In genomic region chr2:241121008-241121407, GRCh38 we compare ENCODE assay signal across 16 cellular contexts. TPM values are rescaled to one million over a fixed set of nuclear protein-coding genes. Genes with fewer than 3 reads are reported as not detected.
DNase-seq lines count a peak whose midpoint lies in the region; ATAC-seq and TF ChIP-seq lines count a peak whose summit lies in the region.
"Had no signal": no experiment of that assay in that cellular context is flagged by ENCODE, and none has a peak within 500 bp of the region (broad histone marks: within the 10 kb centered on the region; RNA-seq: fewer than 3 reads in every experiment).

No MANE protein-coding gene starts in this region.

- TF ChIP-seq CTCF in natural killer cell (IDR thresholded peaks at IDR 0.05) (no peak), transverse colon (IDR thresholded peaks at IDR 0.05) (no peak)

- H3K4me1 ChIP-seq in transverse colon, result no peaks in the 10 kb centered on the region

- no peak overlapping the region for H3K27ac ChIP-seq in transverse colon
- H3K27ac ChIP-seq: GM23248 had no signal

- no peak overlapping the region for H3K4me3 Mint-ChIP-seq in activated CD4-positive, alpha-beta memory T cell treated with anti-CD3 and anti-CD28 coated beads for 36 hours
- no peak overlapping the region for H3K4me3 Mint-ChIP-seq in activated CD4-positive, alpha-beta memory T cell treated with anti-CD3 and anti-CD28 coated beads, Interleukin-2, amount 10 ng/mL, durations not matched to agents 7 days and 5 days
- H3K4me3 Mint-ChIP-seq in natural killer cell treated with Interleukin-12 subunit alpha and Interleukin-12 subunit beta and Interleukin-15 and Interleukin-18, amount 100 ng/mL, for 72 hours, result peak overlapping the region; percentile 31
- no peak overlapping the region for H3K4me3 Mint-ChIP-seq in natural killer cell
- H3K4me3 Mint-ChIP-seq in activated T-helper 17 cell treated with anti-CD3 and anti-CD28 coated beads, Interleukin-2, amount 50 U/mL, for 72 hours, result peak overlapping the region; percentile 0
- H3K4me3 Mint-ChIP-seq in stimulated activated memory B cell treated with anti-CD40 and anti-IgM and Interleukin-4, amounts not matched to agents 10 μg/mL and 1 μg/mL and 100 μg/mL, for 72 hours, result no peak overlapping the region
- H3K4me3 Mint-ChIP-seq: B cell; CD4-positive, alpha-beta T cell had no signal

- no peaks in the 10 kb centered on the region for H3K9me3 ChIP-seq in transverse colon

- no peaks in the 10 kb centered on the region for H3K27me3 ChIP-seq in transverse colon

- no peak for TF ChIP-seq EP300 in transverse colon (IDR thresholded peaks at IDR 0.05; ENCODE audit: low read depth)

- TF ChIP-seq POLR2A in transverse colon (IDR thresholded peaks at IDR 0.05), result no peak

- peak overlapping the region; percentile 15 for H3K27ac Mint-ChIP-seq in activated CD4-positive, alpha-beta memory T cell treated with anti-CD3 and anti-CD28 coated beads for 36 hours
- no peak overlapping the region for H3K27ac Mint-ChIP-seq in activated CD4-positive, alpha-beta memory T cell treated with anti-CD3 and anti-CD28 coated beads, Interleukin-2, amount 10 ng/mL, durations not matched to agents 7 days and 5 days
- peak overlapping the region; percentile 19 to 24 for H3K27ac Mint-ChIP-seq in natural killer cell treated with Interleukin-12 subunit alpha and Interleukin-12 subunit beta and Interleukin-15 and Interleukin-18, amount 100 ng/mL, for 72 hours
- H3K27ac Mint-ChIP-seq in natural killer cell, result no peak overlapping the region
- no peak overlapping the region for H3K27ac Mint-ChIP-seq in activated T-helper 17 cell treated with anti-CD3 and anti-CD28 coated beads, Interleukin-2, amount 50 U/mL, for 72 hours
- H3K27ac Mint-ChIP-seq in stimulated activated memory B cell treated with anti-CD40 and anti-IgM and Interleukin-4, amounts not matched to agents 10 μg/mL and 1 μg/mL and 100 μg/mL, for 72 hours, result peak overlapping the region; percentile 40
- H3K27ac Mint-ChIP-seq: B cell; CD4-positive, alpha-beta T cell had no signal

- no peak for DNase-seq in activated CD4-positive, alpha-beta memory T cell treated with anti-CD3 and anti-CD28 coated beads for 36 hours
- DNase-seq in activated CD4-positive, alpha-beta memory T cell treated with anti-CD3 and anti-CD28 coated beads, Interleukin-2, amount 10 ng/mL, durations not matched to agents 7 days and 5 days, result no peak
- DNase-seq in natural killer cell treated with Interleukin-12 subunit alpha and Interleukin-12 subunit beta and Interleukin-15 and Interleukin-18, amount 100 ng/mL, for 72 hours (ENCODE audit: low spot score), result no peak
- DNase-seq in natural killer cell (no peak), GF-D8 (lab: John Stamatoyannopoulos, UW) (no peak), transverse colon (no peak)
- DNase-seq: C1 segment of cervical spinal cord; Calu3; CD4-positive, alpha-beta T cell; DMS 273 treated with DMSO at 0.1 percent for 48 hours; GM23248 had no signal

- H3K9me3 Mint-ChIP-seq in activated CD4-positive, alpha-beta memory T cell treated with anti-CD3 and anti-CD28 coated beads for 36 hours, result peaks cover 10% of the 10 kb centered on the region
- no peaks in the 10 kb centered on the region for H3K9me3 Mint-ChIP-seq in activated CD4-positive, alpha-beta memory T cell treated with anti-CD3 and anti-CD28 coated beads, Interleukin-2, amount 10 ng/mL, durations not matched to agents 7 days and 5 days
- H3K9me3 Mint-ChIP-seq in natural killer cell treated with Interleukin-12 subunit alpha and Interleukin-12 subunit beta and Interleukin-15 and Interleukin-18, amount 100 ng/mL, for 72 hours, result no peaks in the 10 kb centered on the region
- H3K9me3 Mint-ChIP-seq in natural killer cell, result no peaks in the 10 kb centered on the region
- H3K9me3 Mint-ChIP-seq in activated T-helper 17 cell treated with anti-CD3 and anti-CD28 coated beads, Interleukin-2, amount 50 U/mL, for 72 hours, result no peaks in the 10 kb centered on the region
- H3K9me3 Mint-ChIP-seq in stimulated activated memory B cell treated with anti-CD40 and anti-IgM and Interleukin-4, amounts not matched to agents 10 μg/mL and 1 μg/mL and 100 μg/mL, for 72 hours, result peaks cover 4% of the 10 kb centered on the region

- no peak overlapping the region for H3K4me3 ChIP-seq in transverse colon
- H3K4me3 ChIP-seq: GM12878, GM23248 had no signal

- H3K27me3 Mint-ChIP-seq in activated CD4-positive, alpha-beta memory T cell treated with anti-CD3 and anti-CD28 coated beads for 36 hours, result no peaks in the 10 kb centered on the region
- H3K27me3 Mint-ChIP-seq in activated CD4-positive, alpha-beta memory T cell treated with anti-CD3 and anti-CD28 coated beads, Interleukin-2, amount 10 ng/mL, durations not matched to agents 7 days and 5 days, result no peaks in the 10 kb centered on the region
- H3K27me3 Mint-ChIP-seq in natural killer cell treated with Interleukin-12 subunit alpha and Interleukin-12 subunit beta and Interleukin-15 and Interleukin-18, amount 100 ng/mL, for 72 hours, result no peaks in the 10 kb centered on the region
- no peaks in the 10 kb centered on the region for H3K27me3 Mint-ChIP-seq in natural killer cell (ENCODE audit: low read depth in 2 of 2)
- no peaks in the 10 kb centered on the region for H3K27me3 Mint-ChIP-seq in activated T-helper 17 cell treated with anti-CD3 and anti-CD28 coated beads, Interleukin-2, amount 50 U/mL, for 72 hours
- H3K27me3 Mint-ChIP-seq in stimulated activated memory B cell treated with anti-CD40 and anti-IgM and Interleukin-4, amounts not matched to agents 10 μg/mL and 1 μg/mL and 100 μg/mL, for 72 hours, result no peaks in the 10 kb centered on the region
- H3K27me3 Mint-ChIP-seq: B cell; CD4-positive, alpha-beta T cell had no signal

- CTCF ChIA-PET in activated CD4-positive, alpha-beta memory T cell treated with anti-CD3 and anti-CD28 coated beads for 36 hours (lab: Charles Lee), result interaction anchor here (1.0 kb wide), 1 partner anchor 43 kb away, joined by 4 read pairs; no protein-coding TSS in a partner anchor
- CTCF ChIA-PET in activated CD4-positive, alpha-beta memory T cell treated with anti-CD3 and anti-CD28 coated beads, Interleukin-2, amount 10 ng/mL, durations not matched to agents 7 days and 5 days (lab: Charles Lee), result no interaction called here

- POLR2A ChIA-PET in activated CD4-positive, alpha-beta memory T cell treated with anti-CD3 and anti-CD28 coated beads for 36 hours (lab: Charles Lee), result interaction anchor here (0.6 kb wide), 1 partner anchor 25 kb away, joined by 3 read pairs; no protein-coding TSS in a partner anchor
- POLR2A ChIA-PET in activated CD4-positive, alpha-beta memory T cell treated with anti-CD3 and anti-CD28 coated beads, Interleukin-2, amount 10 ng/mL, durations not matched to agents 7 days and 5 days (lab: Charles Lee), result no interaction called here

- ATAC-seq in natural killer cell treated with Interleukin-12 subunit alpha and Interleukin-12 subunit beta and Interleukin-15 and Interleukin-18, amount 100 ng/mL, for 72 hours, result peak in 1 of 2 donors; percentile 69
- ATAC-seq in natural killer cell, result no peak
- ATAC-seq in activated T-helper 17 cell treated with anti-CD3 and anti-CD28 coated beads, Interleukin-2, amount 50 U/mL, for 72 hours (replicated peaks), result peak; percentile 25
- ATAC-seq in stimulated activated memory B cell treated with anti-CD40 and anti-IgM and Interleukin-4, amounts not matched to agents 10 μg/mL and 1 μg/mL and 100 μg/mL, for 72 hours, result no peak
- ATAC-seq: HCT116 had no signal

- no peaks in the 10 kb centered on the region for H3K36me3 ChIP-seq in transverse colon

- in situ Hi-C loops in transverse colon (cut with MboI; ENCODE audit: low pct_ligation_motif_present in 1 of 4, low pct_unique_long_range_greater_than_20kb in 1 of 4, low sequenced_read_pairs in 3 of 4), result no loop called here

- intact Hi-C loops in activated CD4-positive, alpha-beta memory T cell treated with anti-CD3 and anti-CD28 coated beads for 36 hours (cut with micrococcal nuclease), result no loop called here
- intact Hi-C loops in natural killer cell (cut with micrococcal nuclease) (no loop called here), transverse colon (cut with DNase I; ENCODE audit: low total_unique reads) (no loop called here)

- WGBS in transverse colon (ENCODE audit: low coverage in 1 of 2), 2 donors, result 88 to 93% methylated on average over 5 of the region's 5 CpGs

- peaks cover 56% of the 10 kb centered on the region for H3K36me3 Mint-ChIP-seq in activated CD4-positive, alpha-beta memory T cell treated with anti-CD3 and anti-CD28 coated beads for 36 hours
- H3K36me3 Mint-ChIP-seq in activated CD4-positive, alpha-beta memory T cell treated with anti-CD3 and anti-CD28 coated beads, Interleukin-2, amount 10 ng/mL, durations not matched to agents 7 days and 5 days (ENCODE audit: low read depth), result peaks cover 42% of the 10 kb centered on the region
- H3K36me3 Mint-ChIP-seq in natural killer cell treated with Interleukin-12 subunit alpha and Interleukin-12 subunit beta and Interleukin-15 and Interleukin-18, amount 100 ng/mL, for 72 hours, result peaks cover 27% of the 10 kb centered on the region
- H3K36me3 Mint-ChIP-seq in natural killer cell, result no peaks in the 10 kb centered on the region
- peaks cover 66% of the 10 kb centered on the region for H3K36me3 Mint-ChIP-seq in activated T-helper 17 cell treated with anti-CD3 and anti-CD28 coated beads, Interleukin-2, amount 50 U/mL, for 72 hours (ENCODE audit: low read depth)
- peaks cover 77% of the 10 kb centered on the region for H3K36me3 Mint-ChIP-seq in stimulated activated memory B cell treated with anti-CD40 and anti-IgM and Interleukin-4, amounts not matched to agents 10 μg/mL and 1 μg/mL and 100 μg/mL, for 72 hours

- H3K4me1 Mint-ChIP-seq in activated CD4-positive, alpha-beta memory T cell treated with anti-CD3 and anti-CD28 coated beads for 36 hours (ENCODE audit: low read depth), result peaks cover 35% of the 10 kb centered on the region
- H3K4me1 Mint-ChIP-seq in activated CD4-positive, alpha-beta memory T cell treated with anti-CD3 and anti-CD28 coated beads, Interleukin-2, amount 10 ng/mL, durations not matched to agents 7 days and 5 days, result peaks cover 8% of the 10 kb centered on the region
- peaks cover 7 to 11% of the 10 kb centered on the region in 2 donors for H3K4me1 Mint-ChIP-seq in natural killer cell treated with Interleukin-12 subunit alpha and Interleukin-12 subunit beta and Interleukin-15 and Interleukin-18, amount 100 ng/mL, for 72 hours (ENCODE audit: low read depth in 2 of 2)
- no peaks in the 10 kb centered on the region for H3K4me1 Mint-ChIP-seq in natural killer cell
- no peaks in the 10 kb centered on the region for H3K4me1 Mint-ChIP-seq in activated T-helper 17 cell treated with anti-CD3 and anti-CD28 coated beads, Interleukin-2, amount 50 U/mL, for 72 hours
- peaks cover 33% of the 10 kb centered on the region for H3K4me1 Mint-ChIP-seq in stimulated activated memory B cell treated with anti-CD40 and anti-IgM and Interleukin-4, amounts not matched to agents 10 μg/mL and 1 μg/mL and 100 μg/mL, for 72 hours

RNA-seq across cellular contexts. Expression of gene MTERF4, which starts 18.9 kb away (rescaled TPM):
- 10 to 100 TPM; 43.9 to 46.0 TPM for total RNA-seq in activated CD4-positive, alpha-beta memory T cell treated with anti-CD3 and anti-CD28 coated beads for 36 hours
- 10 to 100 TPM; 41.5 to 45.4 TPM for total RNA-seq in activated CD4-positive, alpha-beta memory T cell treated with anti-CD3 and anti-CD28 coated beads, Interleukin-2, amount 10 ng/mL, durations not matched to agents 7 days and 5 days
- 10 to 100 TPM; 38.1 to 40.5 TPM for total RNA-seq in natural killer cell treated with Interleukin-12 subunit alpha and Interleukin-12 subunit beta and Interleukin-15 and Interleukin-18, amount 100 ng/mL, for 72 hours
- total RNA-seq in natural killer cell (10 to 100 TPM; 38.9 to 45.5 (median 39.2) TPM), transverse colon (100 to 1,000 TPM in 1 of 4 donors, 10 to 100 TPM in 3; 25.4 to 161 (median 34.3) TPM)
- total RNA-seq in activated T-helper 17 cell treated with anti-CD3 and anti-CD28 coated beads, Interleukin-2, amount 50 U/mL, for 72 hours, result 10 to 100 TPM; 36.4 to 86.5 TPM

RNA-seq across cellular contexts. Expression of gene PASK, which starts 28.3 kb away (rescaled TPM):
- 100 to 1,000 TPM in 1 of 2 experiments, 10 to 100 TPM in 1; 86.1 to 100 TPM for total RNA-seq in activated CD4-positive, alpha-beta memory T cell treated with anti-CD3 and anti-CD28 coated beads for 36 hours
- 10 to 100 TPM; 58.1 to 58.9 TPM for total RNA-seq in activated CD4-positive, alpha-beta memory T cell treated with anti-CD3 and anti-CD28 coated beads, Interleukin-2, amount 10 ng/mL, durations not matched to agents 7 days and 5 days
- 10 to 100 TPM; 69.5 to 78.9 TPM for total RNA-seq in natural killer cell treated with Interleukin-12 subunit alpha and Interleukin-12 subunit beta and Interleukin-15 and Interleukin-18, amount 100 ng/mL, for 72 hours
- total RNA-seq in natural killer cell (10 to 100 TPM; 27.9 to 45.2 (median 36.2) TPM), transverse colon (10 to 100 TPM in 2 of 4 donors, 1 to 10 TPM in 2; 7.0 to 35.2 (median 19.1) TPM)
- 10 to 100 TPM; 71.0 to 73.6 TPM for total RNA-seq in activated T-helper 17 cell treated with anti-CD3 and anti-CD28 coated beads, Interleukin-2, amount 50 U/mL, for 72 hours

RNA-seq across cellular contexts. Expression of gene PPP1R7, which starts 29.3 kb away (rescaled TPM):
- 100 to 1,000 TPM; 123 to 132 TPM for total RNA-seq in activated CD4-positive, alpha-beta memory T cell treated with anti-CD3 and anti-CD28 coated beads for 36 hours
- total RNA-seq in activated CD4-positive, alpha-beta memory T cell treated with anti-CD3 and anti-CD28 coated beads, Interleukin-2, amount 10 ng/mL, durations not matched to agents 7 days and 5 days, result 100 to 1,000 TPM; 103 to 106 TPM
- 100 to 1,000 TPM in 1 of 2 donors, 10 to 100 TPM in 1; 54.8 to 109 TPM for total RNA-seq in natural killer cell treated with Interleukin-12 subunit alpha and Interleukin-12 subunit beta and Interleukin-15 and Interleukin-18, amount 100 ng/mL, for 72 hours
- 10 to 100 TPM; 57.8 to 66.3 (median 60.4) TPM for total RNA-seq in natural killer cell
- total RNA-seq in activated T-helper 17 cell treated with anti-CD3 and anti-CD28 coated beads, Interleukin-2, amount 50 U/mL, for 72 hours, result 10 to 100 TPM; 81.9 to 86.4 TPM
- total RNA-seq in transverse colon, result 10 to 100 TPM; 10.8 to 84.2 (median 46.5) TPM

Comparison
In these comparisons a context has a peak if more than half of its experiments do, and no peak if none do; other contexts are left out.
1. H3K27ac Mint-ChIP-seq: peak in activated CD4-positive, alpha-beta memory T cell treated with anti-CD3 and anti-CD28 coated beads for 36 hours (single experiment), natural killer cell treated with Interleukin-12 subunit alpha and Interleukin-12 subunit beta and Interleukin-15 and Interleukin-18, amount 100 ng/mL, for 72 hours (2 of 2) and stimulated activated memory B cell treated with anti-CD40 and anti-IgM and Interleukin-4, amounts not matched to agents 10 μg/mL and 1 μg/mL and 100 μg/mL, for 72 hours (single experiment); none in activated CD4-positive, alpha-beta memory T cell treated with anti-CD3 and anti-CD28 coated beads, Interleukin-2, amount 10 ng/mL, durations not matched to agents 7 days and 5 days (single experiment), natural killer cell (0 of 2) and activated T-helper 17 cell treated with anti-CD3 and anti-CD28 coated beads, Interleukin-2, amount 50 U/mL, for 72 hours (single experiment).
2. H3K4me3 Mint-ChIP-seq: peak in natural killer cell treated with Interleukin-12 subunit alpha and Interleukin-12 subunit beta and Interleukin-15 and Interleukin-18, amount 100 ng/mL, for 72 hours (single experiment) and activated T-helper 17 cell treated with anti-CD3 and anti-CD28 coated beads, Interleukin-2, amount 50 U/mL, for 72 hours (single experiment); none in activated CD4-positive, alpha-beta memory T cell treated with anti-CD3 and anti-CD28 coated beads for 36 hours (single experiment), activated CD4-positive, alpha-beta memory T cell treated with anti-CD3 and anti-CD28 coated beads, Interleukin-2, amount 10 ng/mL, durations not matched to agents 7 days and 5 days (single experiment), natural killer cell (single experiment) and stimulated activated memory B cell treated with anti-CD40 and anti-IgM and Interleukin-4, amounts not matched to agents 10 μg/mL and 1 μg/mL and 100 μg/mL, for 72 hours (single experiment).